Comparison of ENCODE assay signal across 35 cellular contexts in genomic region chr3:183918178-183918577, GRCh38.
"Had no signal": no experiment of that assay in that cellular context is flagged by ENCODE, and none has a peak within 500 bp of the region (broad histone marks: within the 10 kb centered on the region; RNA-seq: fewer than 3 reads in every experiment).

No MANE protein-coding gene starts in this region.

- H3K4me3 ChIP-seq: ascending aorta, cardiac muscle cell had no signal

- H3K9me3 ChIP-seq: ascending aorta had no signal

- H3K27ac Mint-ChIP-seq: activated B cell treated with CpG ODN at 0.5 μM for 24 hours; activated CD4-positive, alpha-beta memory T cell treated with anti-CD3 and anti-CD28 coated beads, Interleukin-2, amount 10 ng/mL, durations not matched to agents 7 days and 5 days; activated CD4-positive, alpha-beta T cell treated with anti-CD3 and anti-CD28 coated beads, Interleukin-2, amount 10 ng/mL, durations not matched to agents 7 days and 5 days; activated CD8-positive, alpha-beta memory T cell treated with anti-CD3 and anti-CD28 coated beads, Interleukin-2, amount 10 ng/mL, durations not matched to agents 7 days and 5 days; activated CD8-positive, alpha-beta T cell treated with anti-CD3 and anti-CD28 coated beads, Interleukin-2, amount 10 ng/mL, durations not matched to agents 7 days and 5 days; activated naive CD4-positive, alpha-beta T cell treated with anti-CD3 and anti-CD28 coated beads, Interleukin-2, amount 10 ng/mL, durations not matched to agents 7 days and 5 days; activated naive CD4-positive, alpha-beta T cell treated with anti-CD3 and anti-CD28 coated beads, Interleukin-2, amount 50 U/mL, for 24 hours; activated naive CD8-positive, alpha-beta T cell; activated naive CD8-positive, alpha-beta T cell treated with anti-CD3 and anti-CD28 coated beads, Interleukin-2, amount 10 ng/mL, durations not matched to agents 7 days and 5 days; activated naive CD8-positive, alpha-beta T cell treated with anti-CD3 and anti-CD28 coated beads, Interleukin-2, amount 50 U/mL, for 24 hours; activated T-cell treated with anti-CD3 and anti-CD28 coated beads, Interleukin-2, amount 50 U/mL, for 24 hours; activated T-helper 2 cell treated with anti-CD3 and anti-CD28 coated beads, Interferon-gamma antibody, Interleukin-2, Interleukin-4, amounts not matched to agents 10 μg/mL and 5 μg/mL and 100 μg/mL, durations not matched to agents 14 hours and 24 hours and 36 hours; brain; T-helper 1 cell treated with Interleukin-12 subunit alpha and Interleukin-12 subunit beta and Interleukin-4 antibody, amounts not matched to agents 30 μg/mL and 1 μg/mL, for 36 hours; T-helper 2 cell treated with Interferon-gamma antibody and Interleukin-4, amounts not matched to agents 5 μg/mL and 100 μg/mL, for 36 hours had no signal

- H3K27me3 ChIP-seq: ascending aorta, cardiac muscle cell had no signal

- H3K4me1 Mint-ChIP-seq: activated B cell treated with CpG ODN at 0.5 μM for 24 hours; activated CD4-positive, alpha-beta memory T cell treated with anti-CD3 and anti-CD28 coated beads, Interleukin-2, amount 10 ng/mL, durations not matched to agents 7 days and 5 days; activated CD4-positive, alpha-beta T cell treated with anti-CD3 and anti-CD28 coated beads, Interleukin-2, amount 10 ng/mL, durations not matched to agents 7 days and 5 days; activated CD8-positive, alpha-beta memory T cell treated with anti-CD3 and anti-CD28 coated beads, Interleukin-2, amount 10 ng/mL, durations not matched to agents 7 days and 5 days; activated naive CD4-positive, alpha-beta T cell treated with anti-CD3 and anti-CD28 coated beads, Interleukin-2, amount 10 ng/mL, durations not matched to agents 7 days and 5 days; activated naive CD4-positive, alpha-beta T cell treated with anti-CD3 and anti-CD28 coated beads, Interleukin-2, amount 50 U/mL, for 24 hours; activated naive CD8-positive, alpha-beta T cell treated with anti-CD3 and anti-CD28 coated beads, Interleukin-2, amount 10 ng/mL, durations not matched to agents 7 days and 5 days; activated naive CD8-positive, alpha-beta T cell treated with anti-CD3 and anti-CD28 coated beads, Interleukin-2, amount 50 U/mL, for 24 hours; brain; central memory CD8-positive, alpha-beta T cell had no signal

- H3K27ac ChIP-seq: ascending aorta, VCaP had no signal

- H3K9me3 Mint-ChIP-seq: activated B cell treated with CpG ODN at 0.5 μM for 24 hours; activated CD4-positive, alpha-beta memory T cell treated with anti-CD3 and anti-CD28 coated beads, Interleukin-2, amount 10 ng/mL, durations not matched to agents 7 days and 5 days; activated CD4-positive, alpha-beta T cell treated with anti-CD3 and anti-CD28 coated beads, Interleukin-2, amount 10 ng/mL, durations not matched to agents 7 days and 5 days; activated naive CD4-positive, alpha-beta T cell treated with anti-CD3 and anti-CD28 coated beads, Interleukin-2, amount 10 ng/mL, durations not matched to agents 7 days and 5 days; activated naive CD4-positive, alpha-beta T cell treated with anti-CD3 and anti-CD28 coated beads, Interleukin-2, amount 50 U/mL, for 24 hours; activated naive CD8-positive, alpha-beta T cell treated with anti-CD3 and anti-CD28 coated beads, Interleukin-2, amount 10 ng/mL, durations not matched to agents 7 days and 5 days; activated naive CD8-positive, alpha-beta T cell treated with anti-CD3 and anti-CD28 coated beads, Interleukin-2, amount 50 U/mL, for 24 hours; activated T-cell treated with anti-CD3 and anti-CD28 coated beads, Interleukin-2, amount 50 U/mL, for 24 hours; activated T-helper 2 cell treated with anti-CD3 and anti-CD28 coated beads, Interferon-gamma antibody, Interleukin-2, Interleukin-4, amounts not matched to agents 10 μg/mL and 5 μg/mL and 100 μg/mL, durations not matched to agents 14 hours and 24 hours and 36 hours; brain; central memory CD8-positive, alpha-beta T cell; T-helper 1 cell treated with Interleukin-12 subunit alpha and Interleukin-12 subunit beta and Interleukin-4 antibody, amounts not matched to agents 30 μg/mL and 1 μg/mL, for 36 hours; T-helper 2 cell treated with Interferon-gamma antibody and Interleukin-4, amounts not matched to agents 5 μg/mL and 100 μg/mL, for 36 hours had no signal

- H3K4me3 Mint-ChIP-seq: activated B cell treated with CpG ODN at 0.5 μM for 24 hours; activated CD4-positive, alpha-beta memory T cell treated with anti-CD3 and anti-CD28 coated beads, Interleukin-2, amount 10 ng/mL, durations not matched to agents 7 days and 5 days; activated CD4-positive, alpha-beta T cell treated with anti-CD3 and anti-CD28 coated beads, Interleukin-2, amount 10 ng/mL, durations not matched to agents 7 days and 5 days; activated CD8-positive, alpha-beta memory T cell treated with anti-CD3 and anti-CD28 coated beads, Interleukin-2, amount 10 ng/mL, durations not matched to agents 7 days and 5 days; activated CD8-positive, alpha-beta T cell treated with anti-CD3 and anti-CD28 coated beads, Interleukin-2, amount 10 ng/mL, durations not matched to agents 7 days and 5 days; activated naive CD4-positive, alpha-beta T cell treated with anti-CD3 and anti-CD28 coated beads, Interleukin-2, amount 10 ng/mL, durations not matched to agents 7 days and 5 days; activated naive CD4-positive, alpha-beta T cell treated with anti-CD3 and anti-CD28 coated beads, Interleukin-2, amount 50 U/mL, for 24 hours; activated naive CD8-positive, alpha-beta T cell; activated naive CD8-positive, alpha-beta T cell treated with anti-CD3 and anti-CD28 coated beads, Interleukin-2, amount 10 ng/mL, durations not matched to agents 7 days and 5 days; activated naive CD8-positive, alpha-beta T cell treated with anti-CD3 and anti-CD28 coated beads, Interleukin-2, amount 50 U/mL, for 24 hours; activated T-cell treated with anti-CD3 and anti-CD28 coated beads, Interleukin-2, amount 50 U/mL, for 24 hours; brain; central memory CD8-positive, alpha-beta T cell; T-helper 1 cell treated with Interleukin-12 subunit alpha and Interleukin-12 subunit beta and Interleukin-4 antibody, amounts not matched to agents 30 μg/mL and 1 μg/mL, for 36 hours; T-helper 2 cell treated with Interferon-gamma antibody and Interleukin-4, amounts not matched to agents 5 μg/mL and 100 μg/mL, for 36 hours had no signal

- ATAC-seq: activated CD8-positive, alpha-beta memory T cell treated with anti-CD3 and anti-CD28 coated beads, Interleukin-2, amount 10 ng/mL, durations not matched to agents 7 days and 5 days; activated CD8-positive, alpha-beta T cell treated with anti-CD3 and anti-CD28 coated beads, Interleukin-2, amount 10 ng/mL, durations not matched to agents 7 days and 5 days; activated naive CD8-positive, alpha-beta T cell treated with anti-CD3 and anti-CD28 coated beads, Interleukin-2, amount 50 U/mL, for 24 hours had no signal

- H3K27me3 Mint-ChIP-seq: activated B cell treated with CpG ODN at 0.5 μM for 24 hours; activated CD4-positive, alpha-beta memory T cell treated with anti-CD3 and anti-CD28 coated beads, Interleukin-2, amount 10 ng/mL, durations not matched to agents 7 days and 5 days; activated CD4-positive, alpha-beta T cell treated with anti-CD3 and anti-CD28 coated beads, Interleukin-2, amount 10 ng/mL, durations not matched to agents 7 days and 5 days; activated CD8-positive, alpha-beta memory T cell treated with anti-CD3 and anti-CD28 coated beads, Interleukin-2, amount 10 ng/mL, durations not matched to agents 7 days and 5 days; activated naive CD4-positive, alpha-beta T cell treated with anti-CD3 and anti-CD28 coated beads, Interleukin-2, amount 10 ng/mL, durations not matched to agents 7 days and 5 days; activated naive CD4-positive, alpha-beta T cell treated with anti-CD3 and anti-CD28 coated beads, Interleukin-2, amount 50 U/mL, for 24 hours; activated naive CD8-positive, alpha-beta T cell; activated naive CD8-positive, alpha-beta T cell treated with anti-CD3 and anti-CD28 coated beads, Interleukin-2, amount 10 ng/mL, durations not matched to agents 7 days and 5 days; activated naive CD8-positive, alpha-beta T cell treated with anti-CD3 and anti-CD28 coated beads, Interleukin-2, amount 50 U/mL, for 24 hours; activated T-cell treated with anti-CD3 and anti-CD28 coated beads, Interleukin-2, amount 50 U/mL, for 24 hours; brain; central memory CD8-positive, alpha-beta T cell had no signal

- DNase-seq: activated B cell treated with CpG ODN at 0.5 μM for 24 hours; activated CD4-positive, alpha-beta memory T cell treated with anti-CD3 and anti-CD28 coated beads, Interleukin-2, amount 10 ng/mL, durations not matched to agents 7 days and 5 days; activated CD4-positive, alpha-beta T cell treated with anti-CD3 and anti-CD28 coated beads for 48 hours; activated CD4-positive, alpha-beta T cell treated with anti-CD3 and anti-CD28 coated beads, Interleukin-2, amount 10 ng/mL, durations not matched to agents 7 days and 5 days; activated CD4-positive, alpha-beta T cell treated with anti-CD3 and anti-CD28 coated beads, Interleukin-2, amount 50 U/mL, for 48 hours; activated CD4-positive, CD25-positive, alpha-beta regulatory T cell treated with anti-CD3 and anti-CD28 coated beads, Interleukin-2, amount 50 U/mL, for 72 hours; activated CD8-positive, alpha-beta memory T cell treated with anti-CD3 and anti-CD28 coated beads for 24 hours; activated CD8-positive, alpha-beta memory T cell treated with anti-CD3 and anti-CD28 coated beads, Interleukin-2, amount 10 ng/mL, durations not matched to agents 7 days and 5 days; activated CD8-positive, alpha-beta memory T cell treated with anti-CD3 and anti-CD28 coated beads, Interleukin-2, amount 50 U/mL, for 48 hours; activated CD8-positive, alpha-beta T cell treated with anti-CD3 and anti-CD28 coated beads, Interleukin-2, amount 10 ng/mL, durations not matched to agents 7 days and 5 days; activated effector memory CD4-positive, alpha-beta T cell treated with Interleukin-2 at 50 U/mL for 16 hours; activated gamma-delta T cell; activated naive CD4-positive, alpha-beta T cell treated with anti-CD3 and anti-CD28 coated beads, Interleukin-2, amount 10 ng/mL, durations not matched to agents 7 days and 5 days; activated naive CD4-positive, alpha-beta T cell treated with Interleukin-2 at 50 U/mL for 16 hours; activated naive CD8-positive, alpha-beta T cell treated with anti-CD3 and anti-CD28 coated beads, Interleukin-2, amount 10 ng/mL, durations not matched to agents 7 days and 5 days; activated naive CD8-positive, alpha-beta T cell treated with anti-CD3 and anti-CD28 coated beads, Interleukin-2, amount 50 U/mL, for 24 hours; activated T-cell treated with anti-CD3 and anti-CD28 coated beads, Interleukin-2, amount 50 U/mL, for 24 hours; activated T-cell treated with anti-CD3 and anti-CD28 coated beads, Interleukin-2, amount 50 U/mL, for 48 hours; amygdala; anterior cingulate cortex; caudate nucleus; cerebellar nuclear complex; T-helper 1 cell; T-helper 2 cell; T-helper 9 cell had no signal

- H3K4me1 ChIP-seq: ascending aorta had no signal

- H3K36me3 Mint-ChIP-seq: activated CD8-positive, alpha-beta memory T cell treated with anti-CD3 and anti-CD28 coated beads, Interleukin-2, amount 10 ng/mL, durations not matched to agents 7 days and 5 days; activated naive CD4-positive, alpha-beta T cell treated with anti-CD3 and anti-CD28 coated beads, Interleukin-2, amount 10 ng/mL, durations not matched to agents 7 days and 5 days; activated naive CD8-positive, alpha-beta T cell treated with anti-CD3 and anti-CD28 coated beads, Interleukin-2, amount 10 ng/mL, durations not matched to agents 7 days and 5 days had no signal
